Comparison of ENCODE assay signal across 8 cellular contexts in genomic region chr12:12784911-12785814, GRCh38. TPM values are rescaled to one million over a fixed set of nuclear protein-coding genes. Genes with fewer than 3 reads are reported as not detected.
DNase-seq lines count a peak whose midpoint lies in the region; ATAC-seq and TF ChIP-seq lines count a peak whose summit lies in the region.

APOLD1 (plus strand) TSS chr12:12785659; CDS start chr12:12785692, 33 bp downstream.

- H2BK120ac ChIP-seq in mesenchymal stem cell (ENCODE audit: low read depth, low read length): no peak within 1 kb of the TSS

- no peaks in the 10 kb centered on the region for H3K9me2 ChIP-seq in MM.1S (replicated peaks; ENCODE audit: insufficient read depth, low read length)

- no peaks in the 10 kb centered on the region for H3K79me2 ChIP-seq in MM.1S (ENCODE audit: low read length)

- peak within 1 kb of the TSS; percentile 63 for H3K4me2 ChIP-seq in MM.1S (ENCODE audit: low read depth, low read length)
- peak within 1 kb of the TSS; percentile 88 for H3K4me2 ChIP-seq in mesenchymal stem cell (ENCODE audit: low read length, poor library complexity, severe bottlenecking)

- peaks cover 9% of the 10 kb centered on the region for H3F3A ChIP-seq in MM.1S (ENCODE audit: insufficient read depth, low read length)

- no peak within 1 kb of the TSS for H2BK15ac ChIP-seq in mesenchymal stem cell (ENCODE audit: low read depth, poor library complexity, severe bottlenecking)

- H2AFZ ChIP-seq in MM.1S (ENCODE audit: low read length) (peak within 1 kb of the TSS; percentile 97), mesenchymal stem cell (ENCODE audit: low read depth, low read length) (peak within 1 kb of the TSS; percentile 92)

- peaks cover 23% of the 10 kb centered on the region for H3K4me1 ChIP-seq in MM.1S (ENCODE audit: low read length)
- H3K4me1 ChIP-seq in mesenchymal stem cell (ENCODE audit: control insufficient read depth, insufficient read depth, low read depth, low read length): peaks cover 18% of the 10 kb centered on the region
- peaks cover 19% of the 10 kb centered on the region for H3K4me1 ChIP-seq in upper lobe of right lung
- H3K4me1 ChIP-seq in mucosa of descending colon (ENCODE audit: low read depth): peaks cover 6% of the 10 kb centered on the region

- H2BK12ac ChIP-seq in mesenchymal stem cell (ENCODE audit: low read length in 2 of 2): no peak within 1 kb of the TSS

- H3K9ac ChIP-seq in MM.1S (ENCODE audit: low read length): peak within 1 kb of the TSS; percentile 76
- peak within 1 kb of the TSS; percentile 92 for H3K9ac ChIP-seq in mesenchymal stem cell (ENCODE audit: low read length)

- H2AK5ac ChIP-seq in mesenchymal stem cell (ENCODE audit: low read length, severe bottlenecking): peak within 1 kb of the TSS; percentile 42

- peak within 1 kb of the TSS; percentile 34 for H4K91ac ChIP-seq in mesenchymal stem cell (ENCODE audit: low read length)

- ATAC-seq in upper lobe of right lung (no peak), mucosa of descending colon (no peak), HG03135 (IDR thresholded peaks at IDR 0.05; ENCODE audit: unreplicated experiment) (no peak)

- no peak for TF ChIP-seq CTCF in AG09309 (IDR thresholded peaks at IDR 0.05; ENCODE audit: control insufficient read depth, insufficient read depth, low read depth, low read length, missing control alignments)
- no peak for TF ChIP-seq CTCF in MM.1S (IDR thresholded peaks at IDR 0.05; ENCODE audit: low read length)
- TF ChIP-seq CTCF in coronary artery (IDR thresholded peaks at IDR 0.05): no peak
- TF ChIP-seq CTCF in upper lobe of right lung (IDR thresholded peaks at IDR 0.05): no peak
- no peak for TF ChIP-seq CTCF in mucosa of descending colon (IDR thresholded peaks at IDR 0.05)

- H4K8ac ChIP-seq in mesenchymal stem cell (ENCODE audit: low read length): no peak within 1 kb of the TSS

- 40% methylated on average over 10 of the region's 14 CpGs for WGBS in mesenchymal stem cell

- no peaks in the 10 kb centered on the region for H3K36me3 ChIP-seq in MM.1S (replicated peaks; ENCODE audit: insufficient read depth, low read length)
- no peaks in the 10 kb centered on the region for H3K36me3 ChIP-seq in mesenchymal stem cell (ENCODE audit: control insufficient read depth in 1 of 2, insufficient read depth in 2 of 2, low read depth in 1 of 2, low read length in 2 of 2)
- no peaks in the 10 kb centered on the region for H3K36me3 ChIP-seq in upper lobe of right lung
- no peaks in the 10 kb centered on the region for H3K36me3 ChIP-seq in mucosa of descending colon (ENCODE audit: low read depth)

- peak within 1 kb of the TSS in 1 of 2 experiments; percentile 96 for H3K4ac ChIP-seq in mesenchymal stem cell (ENCODE audit: low read depth in 1 of 2, low read length in 2 of 2)

- H3K27me3 ChIP-seq in MM.1S (replicated peaks; ENCODE audit: insufficient read depth, low read length) (no peaks in the 10 kb centered on the region), mesenchymal stem cell (ENCODE audit: control insufficient read depth in 1 of 2, insufficient read depth in 1 of 2, low read length in 2 of 2) (no peaks in the 10 kb centered on the region), upper lobe of right lung (no peaks in the 10 kb centered on the region)

- H3K4me3 ChIP-seq in AG09309 (ENCODE audit: control insufficient read depth, low read depth, low read length): peak within 1 kb of the TSS; percentile 52
- H3K4me3 ChIP-seq in MM.1S (ENCODE audit: low read length): peak within 1 kb of the TSS; percentile 72
- peak within 1 kb of the TSS; percentile 86 for H3K4me3 ChIP-seq in coronary artery
- H3K4me3 ChIP-seq in mesenchymal stem cell (ENCODE audit: insufficient read depth in 1 of 2, low read depth in 1 of 2, low read length in 2 of 2): peak within 1 kb of the TSS in 1 of 2 experiments; percentile 83
- peak within 1 kb of the TSS; percentile 76 for H3K4me3 ChIP-seq in upper lobe of right lung
- H3K4me3 ChIP-seq in mucosa of descending colon: no peak within 1 kb of the TSS

- H3K9me3 ChIP-seq in MM.1S (replicated peaks; ENCODE audit: insufficient read depth, low read length) (no peaks in the 10 kb centered on the region), mesenchymal stem cell (ENCODE audit: control insufficient read depth, low read length) (no peaks in the 10 kb centered on the region), upper lobe of right lung (no peaks in the 10 kb centered on the region), mucosa of descending colon (no peaks in the 10 kb centered on the region)

- no peak within 1 kb of the TSS for H3K23ac ChIP-seq in mesenchymal stem cell (ENCODE audit: low read length in 2 of 2)

- no peak within 1 kb of the TSS for H3K14ac ChIP-seq in mesenchymal stem cell (ENCODE audit: low read length in 2 of 2)

- DNase-seq in AG09309 (ENCODE audit: low read depth) (no peak), MM.1S (no peak), coronary artery (ENCODE audit: low spot score) (peak; percentile 82), mesenchymal stem cell (peak; percentile 27), upper lobe of right lung (no peak), mucosa of descending colon (no peak), kidney tubule cell (ENCODE audit: low spot score) (no peak)

- peak within 1 kb of the TSS in 1 of 2 experiments; percentile 11 for H3K18ac ChIP-seq in mesenchymal stem cell (ENCODE audit: low read depth in 1 of 2, low read length in 2 of 2)

- H4K20me1 ChIP-seq in MM.1S (ENCODE audit: insufficient read depth, low read length): no peaks in the 10 kb centered on the region

- H3K27ac ChIP-seq in MM.1S (ENCODE audit: low read length): no peak within 1 kb of the TSS
- peak within 1 kb of the TSS; percentile 94 to 99 for H3K27ac ChIP-seq in coronary artery
- peak within 1 kb of the TSS; percentile 53 for H3K27ac ChIP-seq in mesenchymal stem cell (ENCODE audit: low read length, poor library complexity, severe bottlenecking)
- peak within 1 kb of the TSS; percentile 90 for H3K27ac ChIP-seq in upper lobe of right lung

- peaks cover 9% of the 10 kb centered on the region for H3K79me1 ChIP-seq in mesenchymal stem cell (replicated peaks; ENCODE audit: low read length, poor library complexity, severe bottlenecking)

- intact Hi-C loops in upper lobe of right lung (cut with DNase I): no loop called here
- intact Hi-C loops in mucosa of descending colon (cut with DNase I, micrococcal nuclease): no loop called here

- no peak within 1 kb of the TSS for H2BK5ac ChIP-seq in mesenchymal stem cell (ENCODE audit: low read depth, low read length, poor library complexity, severe bottlenecking)

RNA-seq across cellular contexts. Expression of gene APOLD1, which starts in this region (rescaled TPM):
- polyA plus RNA-seq in mesenchymal stem cell (2013, experiment 1 of 2): 0.43 TPM
- polyA plus RNA-seq in mesenchymal stem cell (2013, experiment 2 of 2): 0.40 TPM
- 14.4 TPM for total RNA-seq in upper lobe of right lung
- 10 to 100 TPM in 1 of 3 donors, 1 to 10 TPM in 1, under 1 TPM in 1; 0.93 to 12.9 (median 5.0) TPM for total RNA-seq in mucosa of descending colon

Comparison
In these comparisons a context has a peak if more than half of its experiments do, and no peak if none do; other contexts are left out.
1. DNase-seq: peak in coronary artery (single experiment) and mesenchymal stem cell (single experiment); none in AG09309 (single experiment), MM.1S (single experiment), upper lobe of right lung (single experiment), mucosa of descending colon (0 of 3) and kidney tubule cell (single experiment).